8 cellular contexts compared by ENCODE assay signal in genomic region chr6:32852844-32853540, GRCh38. TPM values are rescaled to one million over a fixed set of nuclear protein-coding genes. Genes with fewer than 3 reads are reported as not detected.
A peak's percentile ranks its signal among the peaks of the same experiment; 100 is the strongest.
DNase-seq lines count a peak whose midpoint lies in the region; ATAC-seq and TF ChIP-seq lines count a peak whose summit lies in the region.

No MANE protein-coding gene starts in this region.

- peak overlapping the region; percentile 46; the same call in 1 of the 2 replicates for H3K18ac ChIP-seq in IMR-90 (ENCODE audit: low read depth, low read length)

- WGBS in IMR-90 (ENCODE audit: extremely low coverage in 2 of 2, insufficient read length in 1 of 2), 2 experiments: 1% methylated on average over 30 of the region's 41 CpGs; no CpG with 5 or more reads in 1 of the 2 experiments

- TF ChIP-seq RAD21 in IMR-90 (IDR thresholded peaks at IDR 0.05; ENCODE audit: low read length): no peak

- CTCF ChIA-PET in IMR-90 (lab: Yijun Ruan, JAX): interaction anchor here (1.0 to 4.4 kb wide), 4 partner anchors 8 to 15 kb away, joined by 3 to 44 read pairs (median 10); partner anchors contain the start of gene TAP2

- H2BK15ac ChIP-seq in IMR-90 (ENCODE audit: low read depth, low read length): no peak overlapping the region

- H3K14ac ChIP-seq in IMR-90 (replicated peaks; ENCODE audit: low read depth, low read length): peak overlapping the region; percentile 98

- H3K9me1 ChIP-seq in IMR-90 (ENCODE audit: insufficient read depth, low read length): peaks cover 18% of the 10 kb centered on the region

- peak overlapping the region; percentile 84 for H2AK5ac ChIP-seq in IMR-90 (ENCODE audit: low read depth, low read length)

- H2AK9ac ChIP-seq in IMR-90 (replicated peaks; ENCODE audit: low read depth, low read length, poor library complexity): peak overlapping the region; percentile 94

- peak overlapping the region; percentile 91 for H3K27ac Mint-ChIP-seq in activated CD4-positive, alpha-beta T cell treated with anti-CD3 and anti-CD28 coated beads, Interleukin-2, amount 10 ng/mL, durations not matched to agents 24 days and 14 days

- no peaks in the 10 kb centered on the region for H3K27me3 Mint-ChIP-seq in activated CD4-positive, alpha-beta T cell treated with anti-CD3 and anti-CD28 coated beads, Interleukin-2, amount 10 ng/mL, durations not matched to agents 24 days and 14 days

- H3K36me3 ChIP-seq in IMR-90 (ENCODE audit: control insufficient read depth, insufficient read depth, low read length): peaks cover 18% of the 10 kb centered on the region
- H3K36me3 ChIP-seq in left lung: peaks cover 2 to 62% of the 10 kb centered on the region in 2 donors

- H3K27me3 ChIP-seq in IMR-90 (ENCODE audit: control insufficient read depth, insufficient read depth, low read length) (no peaks in the 10 kb centered on the region), left lung (no peaks in the 10 kb centered on the region)

- no peaks in the 10 kb centered on the region for H4K20me1 ChIP-seq in IMR-90 (ENCODE audit: insufficient read depth, low read length)

- H3K9me3 ChIP-seq in IMR-90 (ENCODE audit: control insufficient read depth, insufficient read depth, low read length) (no peaks in the 10 kb centered on the region), left lung (no peaks in the 10 kb centered on the region)

- peak overlapping the region; percentile 94 for H3K56ac ChIP-seq in IMR-90 (ENCODE audit: extremely low read depth, insufficient read depth, low read length)

- in situ Hi-C loops in IMR-90 (cut with MboI; ENCODE audit: low sequenced_read_pairs): no loop called here

- peak overlapping the region; percentile 36 to 81; a peak in 3 of 4 replicates for H4K8ac ChIP-seq in IMR-90 (ENCODE audit: low read depth in 2 of 2, low read length in 2 of 2)

- H3K4me3 ChIP-seq in IMR-90 (ENCODE audit: insufficient read depth, low read depth, low read length) (peak overlapping the region; percentile 57), left lung (peak overlapping the region; percentile 86 to 94)

- peak overlapping the region; percentile 64 for H3K27ac ChIP-seq in IMR-90 (ENCODE audit: insufficient read depth, low read length)
- peak overlapping the region; percentile 98 to 99 for H3K27ac ChIP-seq in left lung

- H3K4me1 ChIP-seq in IMR-90 (ENCODE audit: control insufficient read depth, insufficient read depth, low read length) (peaks cover 4% of the 10 kb centered on the region), left lung (peaks cover 11 to 73% of the 10 kb centered on the region in 2 donors)

- peak overlapping the region; percentile 99 for H2AFZ ChIP-seq in IMR-90 (replicated peaks; ENCODE audit: low read length, poor library complexity)

- H3K9ac ChIP-seq in IMR-90 (ENCODE audit: low read depth, low read length): peak overlapping the region; percentile 78

- H2BK20ac ChIP-seq in IMR-90 (ENCODE audit: low read depth, low read length): no peak overlapping the region; the same call in 1 of the 2 replicates

- H4K5ac ChIP-seq in IMR-90 (ENCODE audit: low read depth, low read length): peak overlapping the region; percentile 16; the same call in 1 of the 2 replicates

- H3K9me3 Mint-ChIP-seq in activated CD4-positive, alpha-beta T cell treated with anti-CD3 and anti-CD28 coated beads, Interleukin-2, amount 10 ng/mL, durations not matched to agents 24 days and 14 days: no peaks in the 10 kb centered on the region

- H3K4me3 Mint-ChIP-seq in activated CD4-positive, alpha-beta T cell treated with anti-CD3 and anti-CD28 coated beads, Interleukin-2, amount 10 ng/mL, durations not matched to agents 24 days and 14 days: peak overlapping the region; percentile 97

- intact Hi-C loops in IMR-90 (cut with micrococcal nuclease): no loop called here
- intact Hi-C loops in activated CD4-positive, alpha-beta T cell treated with anti-CD3 and anti-CD28 coated beads, Interleukin-2, amount 10 ng/mL, durations not matched to agents 24 days and 14 days (cut with micrococcal nuclease): loop anchor here (1.0 to 10.0 kb wide), 3 partner anchors 9 to 1188 kb away; partner anchors contain the start of genes C6orf47, CSNK2B, GPANK1 and LY6G5B
- intact Hi-C loops in left lung (cut with DNase I): no loop called here

- H4K91ac ChIP-seq in IMR-90 (ENCODE audit: insufficient read depth, low read depth, low read length): peak overlapping the region; percentile 62

- peak; percentile 56 for DNase-seq in D341Med (ENCODE audit: low spot score)
- DNase-seq in IMR-90: peak; percentile 18
- peak; percentile 85 for DNase-seq in activated CD4-positive, alpha-beta T cell treated with anti-CD3 and anti-CD28 coated beads, Interleukin-2, amount 10 ng/mL, durations not matched to agents 24 days and 14 days
- DNase-seq in dermis blood vessel endothelial cell: peak; percentile 57
- peak; percentile 51 to 87 for DNase-seq in left lung
- peak in 2 of 3 donors; percentile 41 to 44 for DNase-seq in stimulated activated CD4-positive, alpha-beta T cell treated with anti-CD3 and anti-CD28 coated beads, TNF-alpha, amount 100 ng/mL, for 48 hours (ENCODE audit: low read depth in 3 of 3)
- no peak for DNase-seq in NCI-H774 (lab: John Stamatoyannopoulos, UW)

- no TSS peak for BruUV-seq in IMR-90 (replicated peaks; lab: Mats Ljungman, UMichigan)

- peak overlapping the region; percentile 94 for H3K4me2 ChIP-seq in IMR-90 (ENCODE audit: low read depth, low read length)

- dilution Hi-C loops in IMR-90 (cut with HindIII; ENCODE audit: low sequenced_read_pairs, unreplicated experiment): no loop called here

- peak overlapping the region; percentile 98 for H3K23ac ChIP-seq in IMR-90 (ENCODE audit: low read depth, low read length)

- TF ChIP-seq CTCF in IMR-90 (conservative IDR thresholded peaks at IDR 0.05; ENCODE audit: low read depth, low read length) (no peak), left lung (IDR thresholded peaks at IDR 0.05) (no peak)

- no peak for TF ChIP-seq POLR2A in IMR-90 (IDR thresholded peaks at IDR 0.05; ENCODE audit: low read depth, low read length)

- ATAC-seq in GM21423 (IDR thresholded peaks at IDR 0.05; ENCODE audit: unreplicated experiment) (peak; percentile 16), IMR-90 (ENCODE audit: low read depth) (peak; percentile 38), left lung (peak; percentile 43)

- H3K4ac ChIP-seq in IMR-90 (ENCODE audit: low read depth, low read length): peak overlapping the region; percentile 93

- peaks cover 76% of the 10 kb centered on the region for H3K36me3 Mint-ChIP-seq in activated CD4-positive, alpha-beta T cell treated with anti-CD3 and anti-CD28 coated beads, Interleukin-2, amount 10 ng/mL, durations not matched to agents 24 days and 14 days (ENCODE audit: low read depth)

- H3K79me1 ChIP-seq in IMR-90 (ENCODE audit: low read depth in 1 of 2, low read length in 2 of 2): peaks cover 8 to 39% of the 10 kb centered on the region in 2 experiments

- peak overlapping the region; percentile 61 for H2BK120ac ChIP-seq in IMR-90 (ENCODE audit: low read depth, low read length)

- H3K4me1 Mint-ChIP-seq in activated CD4-positive, alpha-beta T cell treated with anti-CD3 and anti-CD28 coated beads, Interleukin-2, amount 10 ng/mL, durations not matched to agents 24 days and 14 days: peaks cover 61% of the 10 kb centered on the region

- POLR2A ChIA-PET in IMR-90 (lab: Charles Lee; ENCODE audit: unreplicated experiment): interaction anchor here (0.6 kb wide), 4 partner anchors 10 to 123 kb away, joined by 3 to 5 read pairs (median 4); no protein-coding TSS in a partner anchor

- H2BK5ac ChIP-seq in IMR-90 (ENCODE audit: low read depth, low read length, poor library complexity, severe bottlenecking): peak overlapping the region; percentile 69

RNA-seq across cellular contexts. Expression of gene TAP1, which starts 0.5 kb away (rescaled TPM):
- total RNA-seq in IMR-90 (2012; rRNA removed) (20.8 and 27.6 TPM in 2 replicates), dermis blood vessel endothelial cell (52.9 and 93.4 TPM in 2 replicates), left lung (10 to 100 TPM; 79.3 to 99.2 TPM)
- 19.5 and 20.1 TPM in 2 replicates for polyA plus RNA-seq in IMR-90 (2012; rRNA removed)
- polyA plus RNA-seq in IMR-90 (2012; cell fraction: cytosol; rRNA removed): 19.7 and 20.0 TPM in 2 replicates
- 21.4 and 21.6 TPM in 2 replicates for polyA plus RNA-seq in IMR-90 (2012; cell fraction: nucleus; rRNA removed; ENCODE audit: low replicate concordance)
- total RNA-seq in activated CD4-positive, alpha-beta T cell treated with anti-CD3 and anti-CD28 coated beads, Interleukin-2, amount 10 ng/mL, durations not matched to agents 24 days and 14 days: 275 and 283 TPM in 2 replicates

RNA-seq across cellular contexts. Expression of gene PSMB9, which starts 1.0 kb away (rescaled TPM):
- total RNA-seq in IMR-90 (2012; rRNA removed) (8.3 and 9.0 TPM in 2 replicates), dermis blood vessel endothelial cell (29.1 and 68.9 TPM in 2 replicates), left lung (10 to 100 TPM; 50.0 to 67.9 TPM)
- 12.6 and 12.8 TPM in 2 replicates for polyA plus RNA-seq in IMR-90 (2012; rRNA removed)
- polyA plus RNA-seq in IMR-90 (2012; cell fraction: cytosol; rRNA removed): 30.6 and 37.1 TPM in 2 replicates
- polyA plus RNA-seq in IMR-90 (2012; cell fraction: nucleus; rRNA removed; ENCODE audit: low replicate concordance): 7.0 and 9.8 TPM in 2 replicates
- total RNA-seq in activated CD4-positive, alpha-beta T cell treated with anti-CD3 and anti-CD28 coated beads, Interleukin-2, amount 10 ng/mL, durations not matched to agents 24 days and 14 days: 249 and 257 TPM in 2 replicates

RNA-seq across cellular contexts. Expression of gene PSMB8, which starts 9.1 kb away (rescaled TPM):
- total RNA-seq in IMR-90 (2012; rRNA removed): 26.1 and 33.3 TPM in 2 replicates
- 31.6 and 31.8 TPM in 2 replicates for polyA plus RNA-seq in IMR-90 (2012; rRNA removed)
- polyA plus RNA-seq in IMR-90 (2012; cell fraction: cytosol; rRNA removed): 33.5 and 40.4 TPM in 2 replicates
- 20.8 and 36.5 TPM in 2 replicates for polyA plus RNA-seq in IMR-90 (2012; cell fraction: nucleus; rRNA removed; ENCODE audit: low replicate concordance)
- 342 and 353 TPM in 2 replicates for total RNA-seq in activated CD4-positive, alpha-beta T cell treated with anti-CD3 and anti-CD28 coated beads, Interleukin-2, amount 10 ng/mL, durations not matched to agents 24 days and 14 days
- total RNA-seq in dermis blood vessel endothelial cell: 73.5 and 86.4 TPM in 2 replicates
- total RNA-seq in left lung: 100 to 1,000 TPM in 1 of 2 donors, 10 to 100 TPM in 1; 93.6 to 122 TPM

RNA-seq across cellular contexts. Expression of gene TAP2, which starts 14.5 kb away (rescaled TPM):
- total RNA-seq in IMR-90 (2012; rRNA removed) (6.6 and 8.1 TPM in 2 replicates), dermis blood vessel endothelial cell (22.8 and 39.0 TPM in 2 replicates), left lung (10 to 100 TPM; 75.9 to 90.0 TPM)
- polyA plus RNA-seq in IMR-90 (2012; rRNA removed): 11.4 and 13.4 TPM in 2 replicates
- polyA plus RNA-seq in IMR-90 (2012; cell fraction: cytosol; rRNA removed): 4.5 and 4.7 TPM in 2 replicates
- 12.5 and 26.9 TPM in 2 replicates for polyA plus RNA-seq in IMR-90 (2012; cell fraction: nucleus; rRNA removed; ENCODE audit: low replicate concordance)
- total RNA-seq in activated CD4-positive, alpha-beta T cell treated with anti-CD3 and anti-CD28 coated beads, Interleukin-2, amount 10 ng/mL, durations not matched to agents 24 days and 14 days: 152 and 163 TPM in 2 replicates

RNA-seq across cellular contexts. Expression of gene HLA-DOB, which starts 36.2 kb away (rescaled TPM):
- total RNA-seq in IMR-90 (2012; rRNA removed): 0.28 and 0.36 TPM in 2 replicates
- 1.6 and 2.3 TPM in 2 replicates for polyA plus RNA-seq in IMR-90 (2012; rRNA removed)
- polyA plus RNA-seq in IMR-90 (2012; cell fraction: cytosol; rRNA removed): 0.20 and 0.48 TPM in 2 replicates
- polyA plus RNA-seq in IMR-90 (2012; cell fraction: nucleus; rRNA removed; ENCODE audit: low replicate concordance): 8.4 and 25.1 TPM in 2 replicates
- 2.8 and 4.2 TPM in 2 replicates for total RNA-seq in activated CD4-positive, alpha-beta T cell treated with anti-CD3 and anti-CD28 coated beads, Interleukin-2, amount 10 ng/mL, durations not matched to agents 24 days and 14 days
- total RNA-seq in dermis blood vessel endothelial cell: not detected in 2 replicates
- total RNA-seq in left lung: 1 to 10 TPM; 1.5 to 2.8 TPM
